Comparison of ENCODE assay signal across 10 cellular contexts in genomic region chr17:64155751-64156544, GRCh38. TPM values are rescaled to one million over a fixed set of nuclear protein-coding genes. Genes with fewer than 3 reads are reported as not detected.
A peak's percentile ranks its signal among the peaks of the same experiment; 100 is the strongest.
DNase-seq lines count a peak whose midpoint lies in the region; ATAC-seq and TF ChIP-seq lines count a peak whose summit lies in the region.
"Had no signal": no experiment of that assay in that cellular context is flagged by ENCODE, and none has a peak within 500 bp of the region (broad histone marks: within the 10 kb centered on the region; RNA-seq: fewer than 3 reads in every experiment).

No MANE protein-coding gene starts in this region.

- TF ChIP-seq POLR2A in upper lobe of left lung (IDR thresholded peaks at IDR 0.05), result no peak

- peak overlapping the region; percentile 70 to 88 (median 85) for H3K27ac ChIP-seq in upper lobe of left lung
- H3K27ac ChIP-seq: epithelial cell of prostate had no signal

- H3K4me3 ChIP-seq in fibroblast of mammary gland (ENCODE audit: control insufficient read depth, low read depth, low read length) (no peak overlapping the region), mucosa of descending colon (no peak overlapping the region), upper lobe of left lung (no peak overlapping the region)

- peak overlapping the region; percentile 8 for H3K27ac Mint-ChIP-seq in activated CD8-positive, alpha-beta T cell treated with anti-CD3 and anti-CD28 coated beads, Interleukin-2, amount 10 ng/mL, durations not matched to agents 7 days and 5 days
- no peak overlapping the region for H3K27ac Mint-ChIP-seq in activated CD8-positive, alpha-beta T cell treated with anti-CD3 and anti-CD28 coated beads for 36 hours

- WGBS in upper lobe of left lung, 2 donors, result 52 to 63% methylated on average over 5 to 11 of the region's 11 CpGs

- H3K36me3 ChIP-seq in mucosa of descending colon (ENCODE audit: low read depth) (no peaks in the 10 kb centered on the region), upper lobe of left lung (peaks cover 0 to 20% (median 3%) of the 10 kb centered on the region in 4 donors)

- intact Hi-C loops in activated CD8-positive, alpha-beta T cell treated with anti-CD3 and anti-CD28 coated beads for 36 hours (cut with micrococcal nuclease), result no loop called here
- intact Hi-C loops in mucosa of descending colon (cut with DNase I, micrococcal nuclease), result no loop called here

- H3K9me3 ChIP-seq in mucosa of descending colon, result no peaks in the 10 kb centered on the region
- H3K9me3 ChIP-seq in upper lobe of left lung, result no peaks in the 10 kb centered on the region

- peak in 1 of 4 donors; percentile 56 for TF ChIP-seq EP300 in upper lobe of left lung (IDR thresholded peaks at IDR 0.05)

- H3K27me3 ChIP-seq in upper lobe of left lung, result no peaks in the 10 kb centered on the region

- no peaks in the 10 kb centered on the region for H3K9me3 Mint-ChIP-seq in activated CD8-positive, alpha-beta T cell treated with anti-CD3 and anti-CD28 coated beads, Interleukin-2, amount 10 ng/mL, durations not matched to agents 7 days and 5 days (ENCODE audit: insufficient read depth)
- no peaks in the 10 kb centered on the region for H3K9me3 Mint-ChIP-seq in activated CD8-positive, alpha-beta T cell treated with anti-CD3 and anti-CD28 coated beads for 36 hours

- no peak for ATAC-seq in activated CD8-positive, alpha-beta T cell treated with anti-CD3 and anti-CD28 coated beads, Interleukin-2, amount 10 ng/mL, durations not matched to agents 7 days and 5 days
- ATAC-seq in activated CD8-positive, alpha-beta T cell treated with anti-CD3 and anti-CD28 coated beads for 36 hours, result no peak
- ATAC-seq in mucosa of descending colon (peak; percentile 86), upper lobe of left lung (ENCODE audit: low FRiP score in 2 of 2) (peak; percentile 61 to 71)

- no peaks in the 10 kb centered on the region for H3K27me3 Mint-ChIP-seq in activated CD8-positive, alpha-beta T cell treated with anti-CD3 and anti-CD28 coated beads, Interleukin-2, amount 10 ng/mL, durations not matched to agents 7 days and 5 days (ENCODE audit: low read depth)
- H3K27me3 Mint-ChIP-seq in activated CD8-positive, alpha-beta T cell treated with anti-CD3 and anti-CD28 coated beads for 36 hours, result no peaks in the 10 kb centered on the region

- no peaks in the 10 kb centered on the region for H3K4me1 Mint-ChIP-seq in activated CD8-positive, alpha-beta T cell treated with anti-CD3 and anti-CD28 coated beads, Interleukin-2, amount 10 ng/mL, durations not matched to agents 7 days and 5 days (ENCODE audit: low read depth)
- no peaks in the 10 kb centered on the region for H3K4me1 Mint-ChIP-seq in activated CD8-positive, alpha-beta T cell treated with anti-CD3 and anti-CD28 coated beads for 36 hours (ENCODE audit: low read depth)

- POLR2A ChIA-PET in activated CD8-positive, alpha-beta T cell treated with anti-CD3 and anti-CD28 coated beads, Interleukin-2, amount 10 ng/mL, durations not matched to agents 7 days and 5 days (lab: Charles Lee), result interaction anchor here (1.2 to 4.2 kb wide), 2 partner anchors 10 to 80 kb away, joined by 3 to 16 read pairs; no protein-coding TSS in a partner anchor
- POLR2A ChIA-PET in activated CD8-positive, alpha-beta T cell treated with anti-CD3 and anti-CD28 coated beads for 36 hours (lab: Charles Lee), result interaction anchor here (3.1 kb wide), 1 partner anchor 10 kb away, joined by 28 read pairs; no protein-coding TSS in a partner anchor

- CTCF ChIA-PET in activated CD8-positive, alpha-beta T cell treated with anti-CD3 and anti-CD28 coated beads, Interleukin-2, amount 10 ng/mL, durations not matched to agents 7 days and 5 days (lab: Charles Lee), result no interaction called here
- CTCF ChIA-PET in activated CD8-positive, alpha-beta T cell treated with anti-CD3 and anti-CD28 coated beads for 36 hours (lab: Charles Lee), result no interaction called here

- H3K4me1 ChIP-seq in mucosa of descending colon (ENCODE audit: low read depth) (peaks cover 5% of the 10 kb centered on the region), upper lobe of left lung (peaks cover 50 to 69% (median 62%) of the 10 kb centered on the region in 4 donors)

- no peak overlapping the region for H3K4me3 Mint-ChIP-seq in activated CD8-positive, alpha-beta T cell treated with anti-CD3 and anti-CD28 coated beads, Interleukin-2, amount 10 ng/mL, durations not matched to agents 7 days and 5 days
- no peak overlapping the region for H3K4me3 Mint-ChIP-seq in activated CD8-positive, alpha-beta T cell treated with anti-CD3 and anti-CD28 coated beads for 36 hours

- TF ChIP-seq CTCF in activated CD8-positive, alpha-beta T cell treated with anti-CD3 and anti-CD28 coated beads for 36 hours (IDR thresholded peaks at IDR 0.05), result no peak
- TF ChIP-seq CTCF in fibroblast of mammary gland (conservative IDR thresholded peaks at IDR 0.05; ENCODE audit: control insufficient read depth, insufficient read depth, low read depth, low read length), result no peak
- TF ChIP-seq CTCF in mucosa of descending colon (IDR thresholded peaks at IDR 0.05), result no peak
- peak in 1 of 6 experiments; percentile 7 for TF ChIP-seq CTCF in upper lobe of left lung (IDR thresholded peaks at IDR 0.05)

- no peak for DNase-seq in activated CD8-positive, alpha-beta T cell treated with anti-CD3 and anti-CD28 coated beads, Interleukin-2, amount 10 ng/mL, durations not matched to agents 7 days and 5 days
- DNase-seq in activated CD8-positive, alpha-beta T cell treated with anti-CD3 and anti-CD28 coated beads for 36 hours, result no peak
- peak; percentile 19 for DNase-seq in fibroblast of mammary gland (ENCODE audit: low read depth)
- DNase-seq in mucosa of descending colon, result peak in 1 of 3 donors; percentile 32
- DNase-seq in upper lobe of left lung, result peak; percentile 41 to 66
- DNase-seq in effector CD8-positive, alpha-beta T cell (lab: John Stamatoyannopoulos, UW), result no peak
- no peak for DNase-seq in RPMI8226
- no peak for DNase-seq in activated CD4-positive, alpha-beta T cell treated with anti-CD3 and anti-CD28 coated beads for 4 hours
- DNase-seq: NCI-H2171 treated with DMSO at 0.1 percent for 48 hours had no signal

- peaks cover 20% of the 10 kb centered on the region for H3K36me3 Mint-ChIP-seq in activated CD8-positive, alpha-beta T cell treated with anti-CD3 and anti-CD28 coated beads, Interleukin-2, amount 10 ng/mL, durations not matched to agents 7 days and 5 days (ENCODE audit: low read depth)
- peaks cover 10% of the 10 kb centered on the region for H3K36me3 Mint-ChIP-seq in activated CD8-positive, alpha-beta T cell treated with anti-CD3 and anti-CD28 coated beads for 36 hours (ENCODE audit: low read depth)

RNA-seq across cellular contexts. Expression of gene ERN1, which starts 26.0 kb away (rescaled TPM):
- 10 to 100 TPM; 13.0 to 17.9 TPM for total RNA-seq in activated CD8-positive, alpha-beta T cell treated with anti-CD3 and anti-CD28 coated beads, Interleukin-2, amount 10 ng/mL, durations not matched to agents 7 days and 5 days
- total RNA-seq in activated CD8-positive, alpha-beta T cell treated with anti-CD3 and anti-CD28 coated beads for 36 hours, result 10 to 100 TPM; 19.2 to 23.6 TPM
- total RNA-seq in mucosa of descending colon (10 to 100 TPM; 18.4 to 27.1 (median 21.7) TPM), upper lobe of left lung (10 to 100 TPM; 32.8 to 65.0 (median 41.9) TPM)

Comparison
In these comparisons a context has a peak if more than half of its experiments do, and no peak if none do; other contexts are left out.
1. ATAC-seq: peak in mucosa of descending colon (single experiment) and upper lobe of left lung (2 of 2); none in activated CD8-positive, alpha-beta T cell treated with anti-CD3 and anti-CD28 coated beads, Interleukin-2, amount 10 ng/mL, durations not matched to agents 7 days and 5 days (single experiment) and activated CD8-positive, alpha-beta T cell treated with anti-CD3 and anti-CD28 coated beads for 36 hours (single experiment).
2. DNase-seq: peak in fibroblast of mammary gland (single experiment) and upper lobe of left lung (2 of 2); none in activated CD8-positive, alpha-beta T cell treated with anti-CD3 and anti-CD28 coated beads, Interleukin-2, amount 10 ng/mL, durations not matched to agents 7 days and 5 days (single experiment), activated CD8-positive, alpha-beta T cell treated with anti-CD3 and anti-CD28 coated beads for 36 hours (single experiment), effector CD8-positive, alpha-beta T cell (single experiment), RPMI8226 (single experiment) and activated CD4-positive, alpha-beta T cell treated with anti-CD3 and anti-CD28 coated beads for 4 hours (0 of 2).